8 cellular contexts compared by ENCODE assay signal in genomic region chr7:27185013-27185707, GRCh38. TPM values are rescaled to one million over a fixed set of nuclear protein-coding genes. Genes with fewer than 3 reads are reported as not detected.
DNase-seq lines count a peak whose midpoint lies in the region; TF ChIP-seq lines count a peak whose summit lies in the region.

Gene HOXA11, minus strand, starts transcription at chr7:27185232. Its CDS starts 88 bp downstream, at chr7:27185144.

- DNase-seq in SIG-M5 treated with dmso at 0.1 percent for 504 hours (lab: John Stamatoyannopoulos, UW; ENCODE audit: unreplicated experiment), result peak; percentile 57
- DNase-seq in SIG-M5 (lab: John Stamatoyannopoulos, UW), result no peak
- peak; percentile 25 for DNase-seq in NCI-H510A treated with DMSO at 0.1 percent for 48 hours (lab: John Stamatoyannopoulos, UW)
- peak; percentile 65 for DNase-seq in coronary artery (ENCODE audit: low spot score)
- DNase-seq in GDM1 (lab: John Stamatoyannopoulos, UW), result no peak
- DNase-seq in stimulated activated CD4-positive, alpha-beta T cell treated with anti-CD3 and anti-CD28 coated beads, Interleukin-2, amount 100 ng/mL, for 48 hours, result no peak
- no peak for DNase-seq in occipital lobe (lab: John Stamatoyannopoulos, UW)

- no peak within 1 kb of the TSS for H3K27ac ChIP-seq in coronary artery

- H3K4me3 ChIP-seq in coronary artery (peak within 1 kb of the TSS; percentile 58), neuron (ENCODE audit: low read length) (peak within 1 kb of the TSS; percentile 37)

- H3K4me1 ChIP-seq in neuron (ENCODE audit: insufficient read depth, low read length), result peaks cover 3% of the 10 kb centered on the region

- no peak for TF ChIP-seq CTCF in coronary artery (IDR thresholded peaks at IDR 0.05)

- H3K27me3 ChIP-seq in neuron (ENCODE audit: insufficient read depth, low read length), result peaks cover 96% of the 10 kb centered on the region

- no peaks in the 10 kb centered on the region for H3K36me3 ChIP-seq in neuron (ENCODE audit: insufficient read depth, low read length)

- H2AFZ ChIP-seq in neuron (ENCODE audit: low read depth, low read length), result peak within 1 kb of the TSS; percentile 91

- H3K9me3 ChIP-seq in neuron (ENCODE audit: low read length), result no peaks in the 10 kb centered on the region

RNA-seq across cellular contexts. Expression of gene HOXA11, which starts in this region (rescaled TPM):
- not detected for total RNA-seq in occipital lobe

Comparison
In these comparisons a context has a peak if more than half of its experiments do, and no peak if none do; other contexts are left out.
1. DNase-seq: peak in SIG-M5 treated with dmso at 0.1 percent for 504 hours (single experiment), NCI-H510A treated with DMSO at 0.1 percent for 48 hours (single experiment) and coronary artery (single experiment); none in SIG-M5 (single experiment), GDM1 (single experiment), stimulated activated CD4-positive, alpha-beta T cell treated with anti-CD3 and anti-CD28 coated beads, Interleukin-2, amount 100 ng/mL, for 48 hours (0 of 2) and occipital lobe (single experiment).